ENCODE assay signal across 1 cellular context in genomic region chr1:210117681-210118170, GRCh38.
TF ChIP-seq lines count a peak whose summit lies in the region.

No MANE protein-coding gene starts in this region.

TF ChIP-seq in GM23338, 12 proteins besides CTCF, POLR2A, EP300 and RAD21 (continued from another document):
- TF ChIP-seq ZNF462 (CRISPR knock-in tag; IDR thresholded peaks at IDR 0.05) (no peak), STAT1 (IDR thresholded peaks at IDR 0.05; ENCODE audit: unreplicated experiment) (no peak), EZH2 (IDR thresholded peaks at IDR 0.05; ENCODE audit: low read depth, unreplicated experiment) (no peak)
